In the genomic region with DNA sequence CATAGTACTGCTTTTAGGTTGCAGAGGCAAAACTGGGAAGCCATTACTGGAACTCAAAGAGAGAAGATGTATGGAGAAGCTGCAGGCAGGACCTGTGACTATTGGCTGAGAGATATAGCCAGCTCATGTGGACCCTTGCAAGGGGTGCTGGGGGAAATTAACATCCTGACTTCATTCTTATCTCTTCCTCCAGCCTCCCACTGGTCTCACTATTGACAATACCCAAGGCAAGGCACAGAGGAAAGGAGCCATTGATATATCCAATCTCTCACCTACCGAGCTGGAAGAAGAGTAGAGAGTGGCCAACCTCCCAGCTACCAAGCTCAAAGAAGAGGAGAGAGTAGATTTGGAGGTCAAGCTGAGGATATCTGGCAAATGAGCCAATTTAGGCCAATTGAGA, we compare ENCODE assay signal across 19 cellular contexts. TPM values are rescaled to one million over a fixed set of nuclear protein-coding genes. Genes with fewer than 3 reads are reported as not detected.
DNase-seq lines count a peak whose midpoint lies in the region; ATAC-seq, FAIRE-seq and TF ChIP-seq lines count a peak whose summit lies in the region.
"Had no signal": no experiment of that assay in that cellular context is flagged by ENCODE, and none has a peak within 500 bp of the region (broad histone marks: within the 10 kb centered on the region; RNA-seq: fewer than 3 reads in every experiment).

No MANE protein-coding gene starts in this region.

- H3K27me3 Mint-ChIP-seq in Caco-2 (ENCODE audit: insufficient read depth, unreplicated experiment) (no peaks in the 10 kb centered on the region), neural progenitor cell (ENCODE audit: insufficient read depth, low read depth) (no peaks in the 10 kb centered on the region)

- DNase-seq in Caco-2 (no peak), Panc1 (ENCODE audit: low read depth, low spot score) (no peak), hepatocyte (ENCODE audit: low spot score) (no peak), smooth muscle cell (lab: John Stamatoyannopoulos, UW; ENCODE audit: unreplicated experiment) (no peak), kidney (no peak), neural progenitor cell (ENCODE audit: low spot score) (no peak)
- DNase-seq: DND-41, Karpas-422, MM.1S, NCI-H1105, NCI-H1694 treated with DMSO at 0.1 percent for 48 hours, NCI-H2107, NCI-H226, NCI-H524 treated with DMSO at 0.1 percent for 48 hours, SHP77 treated with DMSO at 0.1 percent for 48 hours had no signal

- H3K4me3 Mint-ChIP-seq in Caco-2 (ENCODE audit: unreplicated experiment) (no peak overlapping the region), neural progenitor cell (no peak overlapping the region)

- H3K9me2 ChIP-seq in hepatocyte (replicated peaks; ENCODE audit: insufficient read depth): no peaks in the 10 kb centered on the region

- H3K4me3 ChIP-seq in Caco-2 (ENCODE audit: low read depth, low read length) (no peak overlapping the region), Panc1 (ENCODE audit: low read depth in 2 of 2, low read length in 2 of 2) (no peak overlapping the region), hepatocyte (no peak overlapping the region), smooth muscle cell (no peak overlapping the region), kidney (ENCODE audit: low read length in 2 of 2) (no peak overlapping the region), neural progenitor cell (no peak overlapping the region)
- H3K4me3 ChIP-seq: HAP-1 had no signal

- intact Hi-C loops in Caco-2 (cut with micrococcal nuclease; ENCODE audit: unreplicated experiment): no loop called here
- intact Hi-C loops in Panc1 (cut with micrococcal nuclease; ENCODE audit: unreplicated experiment): no loop called here
- intact Hi-C loops in kidney (cut with DNase I): no loop called here

- no peaks in the 10 kb centered on the region for H3K36me3 ChIP-seq in Caco-2 (ENCODE audit: control insufficient read depth, insufficient read depth, low read length)
- H3K36me3 ChIP-seq in Panc1 (ENCODE audit: control insufficient read depth, insufficient read depth, low read length): no peaks in the 10 kb centered on the region
- no peaks in the 10 kb centered on the region for H3K36me3 ChIP-seq in hepatocyte (replicated peaks; ENCODE audit: insufficient read depth, low read depth)
- H3K36me3 ChIP-seq in smooth muscle cell (ENCODE audit: low read depth): peaks cover 4% of the 10 kb centered on the region
- H3K36me3 ChIP-seq in kidney (ENCODE audit: control insufficient read depth in 1 of 2, insufficient read depth in 2 of 2, low read length in 2 of 2): no peaks in the 10 kb centered on the region
- H3K36me3 ChIP-seq in neural progenitor cell: no peaks in the 10 kb centered on the region
- H3K36me3 ChIP-seq: HAP-1 had no signal

- 86% methylated on average over 1 of the region's 1 CpG for WGBS in hepatocyte (ENCODE audit: low lambda C conversion rate, missing lambda C conversion rate)
- WGBS in smooth muscle cell (ENCODE audit: low lambda C conversion rate): 95% methylated on average over 1 of the region's 1 CpG

- H3K36me3 Mint-ChIP-seq in Caco-2 (ENCODE audit: insufficient read depth, unreplicated experiment): peaks cover under 1% of the 10 kb centered on the region
- peaks cover 2% of the 10 kb centered on the region for H3K36me3 Mint-ChIP-seq in neural progenitor cell

- TF ChIP-seq CTCF in Caco-2 (IDR thresholded peaks at IDR 0.05; ENCODE audit: insufficient read depth in 1 of 2, low read depth in 1 of 2, low read length in 1 of 2, severe bottlenecking in 1 of 2, unreplicated experiment in 1 of 2): no peak
- no peak for TF ChIP-seq CTCF in Panc1 (IDR thresholded peaks at IDR 0.05)
- TF ChIP-seq CTCF in hepatocyte (IDR thresholded peaks at IDR 0.05; ENCODE audit: poor library complexity): no peak
- no peak for TF ChIP-seq CTCF in smooth muscle cell (IDR thresholded peaks at IDR 0.05; ENCODE audit: borderline replicate concordance, insufficient read depth, poor library complexity, severe bottlenecking)
- TF ChIP-seq CTCF in kidney (IDR thresholded peaks at IDR 0.05; ENCODE audit: borderline replicate concordance, extremely low read depth, insufficient read depth): no peak
- TF ChIP-seq CTCF in neural progenitor cell (IDR thresholded peaks at IDR 0.05): no peak

- H3K27ac Mint-ChIP-seq in Caco-2 (ENCODE audit: unreplicated experiment) (peak overlapping the region; percentile 77), neural progenitor cell (no peak overlapping the region)

- H3K4me1 Mint-ChIP-seq in Caco-2 (ENCODE audit: low read depth, unreplicated experiment): peaks cover 41% of the 10 kb centered on the region
- H3K4me1 Mint-ChIP-seq in neural progenitor cell: peaks cover 18% of the 10 kb centered on the region

- H3K27ac ChIP-seq in Panc1 (ENCODE audit: low read length): peak overlapping the region; percentile 73
- peak overlapping the region; percentile 92 for H3K27ac ChIP-seq in hepatocyte
- peak overlapping the region; percentile 68 for H3K27ac ChIP-seq in smooth muscle cell (ENCODE audit: low read depth)
- no peak overlapping the region for H3K27ac ChIP-seq in kidney (ENCODE audit: low read depth in 2 of 2, low read length in 2 of 2)
- H3K27ac ChIP-seq in neural progenitor cell: no peak overlapping the region

- H4K20me1 ChIP-seq in hepatocyte (ENCODE audit: insufficient read depth, poor library complexity, severe bottlenecking) (no peaks in the 10 kb centered on the region), smooth muscle cell (ENCODE audit: low read depth) (no peaks in the 10 kb centered on the region), neural progenitor cell (ENCODE audit: low read depth) (no peaks in the 10 kb centered on the region)

- no peak overlapping the region for H2AFZ ChIP-seq in hepatocyte
- H2AFZ ChIP-seq in smooth muscle cell (ENCODE audit: low read depth): no peak overlapping the region
- H2AFZ ChIP-seq in neural progenitor cell (replicated peaks): no peak overlapping the region

- H3K4me1 ChIP-seq in Caco-2: peaks cover 42% of the 10 kb centered on the region
- peaks cover 16% of the 10 kb centered on the region for H3K4me1 ChIP-seq in Panc1 (ENCODE audit: control insufficient read depth, insufficient read depth, low read length)
- H3K4me1 ChIP-seq in hepatocyte (ENCODE audit: insufficient read depth): peaks cover 36% of the 10 kb centered on the region
- H3K4me1 ChIP-seq in smooth muscle cell (ENCODE audit: low read depth): peaks cover 7% of the 10 kb centered on the region
- no peaks in the 10 kb centered on the region for H3K4me1 ChIP-seq in kidney (ENCODE audit: control insufficient read depth in 1 of 2, insufficient read depth in 1 of 2, low read depth in 1 of 2, low read length in 2 of 2)
- H3K4me1 ChIP-seq in neural progenitor cell: no peaks in the 10 kb centered on the region

- H3K9ac ChIP-seq in smooth muscle cell (ENCODE audit: low read depth) (no peak overlapping the region), kidney (ENCODE audit: low read length in 2 of 2) (no peak overlapping the region), neural progenitor cell (no peak overlapping the region)

- H3K9me3 Mint-ChIP-seq in Caco-2 (ENCODE audit: unreplicated experiment) (peaks cover 17% of the 10 kb centered on the region), neural progenitor cell (peaks cover 8% of the 10 kb centered on the region)

- POLR2A ChIA-PET in Caco-2 (lab: Charles Lee) (interaction anchor here (1.6 to 2.1 kb wide), 2 partner anchors 37 to 86 kb away, joined by 13 to 35 read pairs; a partner anchor contains a TSS), Panc1 (lab: Charles Lee) (interaction anchor here (0.6 kb wide), 1 partner anchor 1757 kb away, joined by 3 read pairs; no protein-coding TSS in a partner anchor)

- no peak for ATAC-seq in Panc1
- ATAC-seq in HG02970 (IDR thresholded peaks at IDR 0.05; ENCODE audit: low FRiP score, unreplicated experiment): no peak

- H3K9me3 ChIP-seq in Caco-2 (no peaks in the 10 kb centered on the region), Panc1 (ENCODE audit: control insufficient read depth, insufficient read depth, low read depth, low read length) (peaks cover 3% of the 10 kb centered on the region; the same call in 1 of the 2 replicates), hepatocyte (ENCODE audit: low read depth) (no peaks in the 10 kb centered on the region), smooth muscle cell (replicated peaks; ENCODE audit: low read depth) (no peaks in the 10 kb centered on the region), kidney (ENCODE audit: control insufficient read depth in 1 of 2, low read length in 2 of 2) (no peaks in the 10 kb centered on the region), neural progenitor cell (ENCODE audit: low read depth) (no peaks in the 10 kb centered on the region)
- H3K9me3 ChIP-seq: HAP-1 had no signal

- no peaks in the 10 kb centered on the region for H3K79me2 ChIP-seq in hepatocyte
- H3K79me2 ChIP-seq in smooth muscle cell (ENCODE audit: low read depth): no peaks in the 10 kb centered on the region
- no peaks in the 10 kb centered on the region for H3K79me2 ChIP-seq in neural progenitor cell (ENCODE audit: low read depth)

- no peak for FAIRE-seq in kidney (lab: Jason Lieb, UNC)
- FAIRE-seq: G401.6, RCC 7860 had no signal

- peaks cover 12% of the 10 kb centered on the region for H3F3A ChIP-seq in smooth muscle cell (ENCODE audit: low read depth)
- H3F3A ChIP-seq in neural progenitor cell (ENCODE audit: low read depth): no peaks in the 10 kb centered on the region

- BruUV-seq in Caco-2 (replicated peaks; lab: Mats Ljungman, UMichigan) (no TSS peak), Panc1 (replicated peaks; lab: Mats Ljungman, UMichigan) (no TSS peak)

- no peaks in the 10 kb centered on the region for H3K27me3 ChIP-seq in Caco-2 (replicated peaks; ENCODE audit: control insufficient read depth, insufficient read depth, low read length)
- no peaks in the 10 kb centered on the region for H3K27me3 ChIP-seq in Panc1 (ENCODE audit: control insufficient read depth, insufficient read depth, low read length)
- no peaks in the 10 kb centered on the region for H3K27me3 ChIP-seq in hepatocyte
- no peaks in the 10 kb centered on the region for H3K27me3 ChIP-seq in smooth muscle cell (ENCODE audit: low read depth)
- no peaks in the 10 kb centered on the region for H3K27me3 ChIP-seq in neural progenitor cell

- CTCF ChIA-PET in Caco-2 (lab: Charles Lee) (interaction anchor here (1.3 to 1.6 kb wide), 3 partner anchors 40 to 102 kb away, joined by 3 to 13 read pairs (median 11); a partner anchor contains a TSS), Panc1 (lab: Charles Lee) (interaction anchor here (0.5 kb wide), 1 partner anchor 16 kb away, joined by 5 read pairs; no protein-coding TSS in a partner anchor)

- in situ Hi-C loops in Panc1 (cut with HindIII; ENCODE audit: low pct_unique_long_range_greater_than_20kb, low sequenced_read_pairs): no loop called here

- H3K4me2 ChIP-seq in hepatocyte (no peak overlapping the region), smooth muscle cell (no peak overlapping the region), neural progenitor cell (no peak overlapping the region)

RNA-seq across cellular contexts. Expression of a gene that starts 36.8 kb away (rescaled TPM):
- 42.1 and 53.2 TPM in 2 replicates for total RNA-seq in Caco-2 (2022)
- total RNA-seq in Panc1 (2021; ENCODE audit: unreplicated experiment): 114 TPM
- 59.1 TPM for polyA plus RNA-seq in Panc1 (2012; ENCODE audit: insufficient read length)
- total RNA-seq in hepatocyte: 39.5 and 46.2 TPM in 2 replicates
- polyA plus RNA-seq in hepatocyte: 29.3 and 30.5 TPM in 2 replicates
- 30.6 and 42.7 TPM in 2 replicates for total RNA-seq in smooth muscle cell
- polyA plus RNA-seq in smooth muscle cell: 22.6 and 26.0 TPM in 2 replicates
- 59.7 TPM for total RNA-seq in kidney
- polyA plus RNA-seq in kidney (ENCODE audit: insufficient read depth, low read depth, low replicate concordance): 25.2 TPM
- total RNA-seq in neural progenitor cell (ENCODE audit: low replicate concordance): 70.9 and 87.9 TPM in 2 replicates

Comparison
In these comparisons a context has a peak if more than half of its experiments do, and no peak if none do; other contexts are left out.
1. H3K27ac ChIP-seq: peak in Panc1 (single experiment), hepatocyte (single experiment) and smooth muscle cell (single experiment); none in kidney (0 of 2) and neural progenitor cell (single experiment).